In genomic region chr5:134153657-134154056, GRCh38 we compare ENCODE assay signal across 28 cellular contexts. TPM values are rescaled to one million over a fixed set of nuclear protein-coding genes. Genes with fewer than 3 reads are reported as not detected.
A peak's percentile ranks its signal among the peaks of the same experiment; 100 is the strongest.
DNase-seq lines count a peak whose midpoint lies in the region; ATAC-seq and TF ChIP-seq lines count a peak whose summit lies in the region.
"Had no signal": no experiment of that assay in that cellular context is flagged by ENCODE, and none has a peak within 500 bp of the region (broad histone marks: within the 10 kb centered on the region; RNA-seq: fewer than 3 reads in every experiment).

No MANE protein-coding gene starts in this region.

- CTCF ChIA-PET in activated naive CD4-positive, alpha-beta T cell treated with anti-CD3 and anti-CD28 coated beads, Interleukin-2, amount 10 ng/mL, durations not matched to agents 7 days and 5 days (lab: Charles Lee), result interaction anchor here (0.6 to 35.0 kb wide), 5 partner anchors 8 to 433 kb away, joined by 3 to 743 read pairs (median 4); no protein-coding TSS in a partner anchor

- intact Hi-C loops in body of pancreas (cut with DNase I), result no loop called here

- H3K36me3 ChIP-seq in body of pancreas (replicated peaks in 1 of 2; ENCODE audit: insufficient read depth in 1 of 2, low read depth in 2 of 2), result peaks cover 11 to 14% of the 10 kb centered on the region in 2 donors

- H3K9me3 ChIP-seq in body of pancreas, result no peaks in the 10 kb centered on the region
- H3K9me3 ChIP-seq: BLaER1 treated with 17β-estradiol and CSF1 and Interleukin-3, amounts not matched to agents 10 nM and 100 nM; colonic mucosa; esophagus squamous epithelium; gastroesophageal sphincter; SK-N-SH; stomach; transverse colon had no signal

- no peaks in the 10 kb centered on the region for H3K27me3 ChIP-seq in body of pancreas
- H3K27me3 ChIP-seq: BLaER1 treated with 17β-estradiol and CSF1 and Interleukin-3, amounts not matched to agents 10 nM and 100 nM; brain microvascular endothelial cell; colonic mucosa; esophagus squamous epithelium; gastroesophageal sphincter; stomach; transverse colon had no signal

- no peaks in the 10 kb centered on the region for H3K27me3 Mint-ChIP-seq in activated naive CD4-positive, alpha-beta T cell treated with anti-CD3 and anti-CD28 coated beads, Interleukin-2, amount 10 ng/mL, durations not matched to agents 7 days and 5 days

- no peak for DNase-seq in activated naive CD4-positive, alpha-beta T cell treated with anti-CD3 and anti-CD28 coated beads, Interleukin-2, amount 50 U/mL, for 72 hours (ENCODE audit: low spot score in 2 of 2)
- no peak for DNase-seq in activated naive CD4-positive, alpha-beta T cell treated with anti-CD3 and anti-CD28 coated beads, Interleukin-2, amount 10 ng/mL, durations not matched to agents 7 days and 5 days
- peak; percentile 23 for DNase-seq in M059J (ENCODE audit: low read depth)
- DNase-seq in body of pancreas, result no peak
- no peak for DNase-seq in omental fat pad (ENCODE audit: low spot score)
- no peak for DNase-seq in NCI-H82 (lab: John Stamatoyannopoulos, UW)
- DNase-seq in OCI-M2 (lab: John Stamatoyannopoulos, UW; ENCODE audit: unreplicated experiment), result no peak
- DNase-seq: activated CD4-positive, alpha-beta T cell treated with anti-CD3 and anti-CD28 coated beads, Interleukin-2, amount 50 U/mL, for 48 hours; brain microvascular endothelial cell; colonic mucosa; EL; esophagus squamous epithelium; H9; hypothalamus; midbrain; NCI-H1105 treated with DMSO at 0.1 percent for 48 hours; NCI-H2029; NCI-H2227 treated with DMSO at 0.1 percent for 48 hours; NCI-H748 treated with DMSO at 0.1 percent for 48 hours; nephron progenitor cell; SK-N-SH; stomach; transverse colon had no signal

- peaks cover 11 to 43% of the 10 kb centered on the region in 2 donors for H3K36me3 Mint-ChIP-seq in activated naive CD4-positive, alpha-beta T cell treated with anti-CD3 and anti-CD28 coated beads, Interleukin-2, amount 50 U/mL, for 72 hours
- peaks cover 60% of the 10 kb centered on the region for H3K36me3 Mint-ChIP-seq in activated naive CD4-positive, alpha-beta T cell treated with anti-CD3 and anti-CD28 coated beads, Interleukin-2, amount 10 ng/mL, durations not matched to agents 7 days and 5 days

- H3K4me1 Mint-ChIP-seq in activated naive CD4-positive, alpha-beta T cell treated with anti-CD3 and anti-CD28 coated beads, Interleukin-2, amount 10 ng/mL, durations not matched to agents 7 days and 5 days, result peaks cover 28% of the 10 kb centered on the region
- H3K4me1 Mint-ChIP-seq: H9 had no signal

- H3K9me3 Mint-ChIP-seq in activated naive CD4-positive, alpha-beta T cell treated with anti-CD3 and anti-CD28 coated beads, Interleukin-2, amount 50 U/mL, for 72 hours, result no peaks in the 10 kb centered on the region
- no peaks in the 10 kb centered on the region for H3K9me3 Mint-ChIP-seq in activated naive CD4-positive, alpha-beta T cell treated with anti-CD3 and anti-CD28 coated beads, Interleukin-2, amount 10 ng/mL, durations not matched to agents 7 days and 5 days
- H3K9me3 Mint-ChIP-seq: H9; nephron progenitor cell; T-helper 2 cell treated with Interferon-gamma antibody and Interleukin-4, amounts not matched to agents 5 μg/mL and 100 μg/mL, for 36 hours had no signal

- TF ChIP-seq CTCF in body of pancreas (IDR thresholded peaks at IDR 0.05), result no peak
- TF ChIP-seq CTCF in omental fat pad (IDR thresholded peaks at IDR 0.05), result no peak

- ATAC-seq in activated naive CD4-positive, alpha-beta T cell treated with anti-CD3 and anti-CD28 coated beads, Interleukin-2, amount 50 U/mL, for 72 hours, result peak; percentile 12 to 52
- peak; percentile 62 for ATAC-seq in body of pancreas
- ATAC-seq in omental fat pad (ENCODE audit: low FRiP score), result peak; percentile 39
- no peak for ATAC-seq in GM21526 (IDR thresholded peaks at IDR 0.05; ENCODE audit: low FRiP score, unreplicated experiment)
- ATAC-seq: gastroesophageal sphincter, sciatic nerve had no signal

- H3K4me3 ChIP-seq in body of pancreas, result no peak overlapping the region
- H3K4me3 ChIP-seq: BLaER1 treated with 17β-estradiol and CSF1 and Interleukin-3, amounts not matched to agents 10 nM and 100 nM; colonic mucosa; esophagus squamous epithelium; gastroesophageal sphincter; stomach; transverse colon had no signal

- peak overlapping the region; percentile 32 to 86 for H3K27ac Mint-ChIP-seq in activated naive CD4-positive, alpha-beta T cell treated with anti-CD3 and anti-CD28 coated beads, Interleukin-2, amount 50 U/mL, for 72 hours
- H3K27ac Mint-ChIP-seq in activated naive CD4-positive, alpha-beta T cell treated with anti-CD3 and anti-CD28 coated beads, Interleukin-2, amount 10 ng/mL, durations not matched to agents 7 days and 5 days, result no peak overlapping the region
- H3K27ac Mint-ChIP-seq: H9; T-helper 2 cell treated with Interferon-gamma antibody and Interleukin-4, amounts not matched to agents 5 μg/mL and 100 μg/mL, for 36 hours had no signal

- no peak for TF ChIP-seq POLR2A in body of pancreas (IDR thresholded peaks at IDR 0.05)

- peaks cover 45% of the 10 kb centered on the region for H3K4me1 ChIP-seq in body of pancreas
- H3K4me1 ChIP-seq: BLaER1 treated with 17β-estradiol and CSF1 and Interleukin-3, amounts not matched to agents 10 nM and 100 nM; colonic mucosa had no signal

- no peak overlapping the region for H3K4me3 Mint-ChIP-seq in activated naive CD4-positive, alpha-beta T cell treated with anti-CD3 and anti-CD28 coated beads, Interleukin-2, amount 10 ng/mL, durations not matched to agents 7 days and 5 days
- H3K4me3 Mint-ChIP-seq: H9; nephron progenitor cell; T-helper 2 cell treated with Interferon-gamma antibody and Interleukin-4, amounts not matched to agents 5 μg/mL and 100 μg/mL, for 36 hours had no signal

- 73 to 88% methylated on average over 1 of the region's 1 CpG for WGBS in body of pancreas, 2 donors

- peak overlapping the region in 2 of 4 donors; percentile 37 to 51 for H3K27ac ChIP-seq in body of pancreas
- H3K27ac ChIP-seq: BLaER1 treated with 17β-estradiol and CSF1 and Interleukin-3, amounts not matched to agents 10 nM and 100 nM; brain microvascular endothelial cell; colonic mucosa; esophagus squamous epithelium; gastroesophageal sphincter; stomach; transverse colon had no signal

RNA-seq across cellular contexts. Expression of gene SKP1, which starts 23.1 kb away (rescaled TPM):
- total RNA-seq in activated naive CD4-positive, alpha-beta T cell treated with anti-CD3 and anti-CD28 coated beads, Interleukin-2, amount 50 U/mL, for 72 hours, result 100 to 1,000 TPM; 156 to 291 TPM
- total RNA-seq in M059J (2014; rRNA removed; shearing (Covaris generic)), result 707 and 715 TPM in 2 replicates
- 10 to 100 TPM; 31.6 to 46.8 TPM for total RNA-seq in body of pancreas
- total RNA-seq in omental fat pad, result 100 to 1,000 TPM; 121 to 219 (median 211) TPM

RNA-seq across cellular contexts. Expression of gene TCF7, which starts 39.2 kb away (rescaled TPM):
- 100 to 1,000 TPM in 1 of 2 donors, 10 to 100 TPM in 1; 93.5 to 229 TPM for total RNA-seq in activated naive CD4-positive, alpha-beta T cell treated with anti-CD3 and anti-CD28 coated beads, Interleukin-2, amount 50 U/mL, for 72 hours
- total RNA-seq in M059J (2014; rRNA removed; shearing (Covaris generic)), result 5.2 and 7.4 TPM in 2 replicates
- total RNA-seq in body of pancreas (1 to 10 TPM; 6.3 to 9.1 TPM), omental fat pad (1 to 10 TPM; 1.6 to 4.3 (median 2.7) TPM)

Comparison
In these comparisons a context has a peak if more than half of its experiments do, and no peak if none do; other contexts are left out.
1. RNA of gene TCF7, which starts 39.2 kb away (total RNA-seq): 93.5 to 229 TPM in activated naive CD4-positive, alpha-beta T cell treated with anti-CD3 and anti-CD28 coated beads, Interleukin-2, amount 50 U/mL, for 72 hours; 6.3 to 9.1 TPM in body of pancreas, 5.2 to 7.4 TPM in M059J and 1.6 to 4.3 TPM in omental fat pad; every median in the first group is over 4 times any median in the second.